In genomic region chr11:47886096-47886495, GRCh38 we compare ENCODE assay signal across 13 cellular contexts. TPM values are rescaled to one million over a fixed set of nuclear protein-coding genes. Genes with fewer than 3 reads are reported as not detected.
DNase-seq lines count a peak whose midpoint lies in the region; ATAC-seq and TF ChIP-seq lines count a peak whose summit lies in the region.
"Had no signal": no experiment of that assay in that cellular context is flagged by ENCODE, and none has a peak within 500 bp of the region (broad histone marks: within the 10 kb centered on the region; RNA-seq: fewer than 3 reads in every experiment).

No MANE protein-coding gene starts in this region.

- H3K4me3 ChIP-seq in left ventricle myocardium inferior (no peak overlapping the region), right atrium auricular region (no peak overlapping the region), hepatocyte (no peak overlapping the region), transverse colon (no peak overlapping the region)
- H3K4me3 ChIP-seq: right lobe of liver, uterus had no signal

- DNase-seq in left ventricle myocardium inferior (no peak), right atrium auricular region (ENCODE audit: low spot score) (no peak), hepatocyte (ENCODE audit: low spot score) (peak; percentile 28), transverse colon (no peak), kidney glomerular epithelial cell (lab: John Stamatoyannopoulos, UW) (no peak)
- no peak for DNase-seq in activated naive CD4-positive, alpha-beta T cell treated with anti-CD3 and anti-CD28 coated beads, Interleukin-2, amount 50 U/mL, for 72 hours (ENCODE audit: low spot score in 2 of 2)
- DNase-seq: foreskin melanocyte, NCI-H510A treated with DMSO at 0.1 percent for 48 hours had no signal

- no peaks in the 10 kb centered on the region for H3K9me3 Mint-ChIP-seq in activated naive CD4-positive, alpha-beta T cell treated with anti-CD3 and anti-CD28 coated beads, Interleukin-2, amount 50 U/mL, for 72 hours

- peak overlapping the region; percentile 2 for H3K27ac ChIP-seq in left ventricle myocardium inferior (replicated peaks)
- H3K27ac ChIP-seq in right atrium auricular region, result no peak overlapping the region
- peak overlapping the region; percentile 6 for H3K27ac ChIP-seq in hepatocyte
- peak overlapping the region; percentile 20 to 43 (median 28) for H3K27ac ChIP-seq in transverse colon
- H3K27ac ChIP-seq: HL-60, right lobe of liver had no signal

- peak overlapping the region; percentile 21 for H2AFZ ChIP-seq in hepatocyte

- no peaks in the 10 kb centered on the region for H3K9me2 ChIP-seq in hepatocyte (replicated peaks; ENCODE audit: insufficient read depth)

- H3K79me2 ChIP-seq in hepatocyte, result no peaks in the 10 kb centered on the region

- H4K20me1 ChIP-seq in hepatocyte (ENCODE audit: insufficient read depth, poor library complexity, severe bottlenecking), result no peaks in the 10 kb centered on the region

- H3K36me3 Mint-ChIP-seq in activated naive CD4-positive, alpha-beta T cell treated with anti-CD3 and anti-CD28 coated beads, Interleukin-2, amount 50 U/mL, for 72 hours, result no peaks in the 10 kb centered on the region

- H3K27me3 ChIP-seq in left ventricle myocardium inferior (ENCODE audit: low read depth), result peaks cover 6% of the 10 kb centered on the region
- H3K27me3 ChIP-seq in right atrium auricular region, result no peaks in the 10 kb centered on the region
- H3K27me3 ChIP-seq in hepatocyte, result no peaks in the 10 kb centered on the region
- H3K27me3 ChIP-seq in transverse colon, result no peaks in the 10 kb centered on the region
- H3K27me3 ChIP-seq: right lobe of liver, uterus had no signal

- no peak overlapping the region for H3K4me2 ChIP-seq in hepatocyte

- TF ChIP-seq EP300 in transverse colon (IDR thresholded peaks at IDR 0.05; ENCODE audit: low read depth), result no peak

- TF ChIP-seq POLR2A in transverse colon (IDR thresholded peaks at IDR 0.05), result no peak

- WGBS in hepatocyte (ENCODE audit: low lambda C conversion rate, missing lambda C conversion rate), result 62% methylated on average over 6 of the region's 6 CpGs
- WGBS in transverse colon (ENCODE audit: low coverage in 1 of 2), 2 donors, result 57 to 66% methylated on average over 6 of the region's 6 CpGs

- H3K4me1 ChIP-seq in left ventricle myocardium inferior (no peaks in the 10 kb centered on the region), right atrium auricular region (no peaks in the 10 kb centered on the region), hepatocyte (ENCODE audit: insufficient read depth) (no peaks in the 10 kb centered on the region), transverse colon (peaks cover 0 to 9% (median 3%) of the 10 kb centered on the region in 4 donors)
- H3K4me1 ChIP-seq: right lobe of liver, uterus had no signal

- in situ Hi-C loops in transverse colon (cut with MboI; ENCODE audit: low pct_ligation_motif_present in 1 of 4, low pct_unique_long_range_greater_than_20kb in 1 of 4, low sequenced_read_pairs in 3 of 4), result no loop called here

- peak in 1 of 2 donors; percentile 69 for ATAC-seq in activated naive CD4-positive, alpha-beta T cell treated with anti-CD3 and anti-CD28 coated beads, Interleukin-2, amount 50 U/mL, for 72 hours
- ATAC-seq in GM19035 (IDR thresholded peaks at IDR 0.05; ENCODE audit: unreplicated experiment), result no peak
- ATAC-seq in GM21423 (IDR thresholded peaks at IDR 0.05; ENCODE audit: unreplicated experiment), result no peak

- H3K27ac Mint-ChIP-seq in activated naive CD4-positive, alpha-beta T cell treated with anti-CD3 and anti-CD28 coated beads, Interleukin-2, amount 50 U/mL, for 72 hours, result peak overlapping the region; percentile 56 to 82

- H3K9me3 ChIP-seq in left ventricle myocardium inferior (replicated peaks), result no peaks in the 10 kb centered on the region
- H3K9me3 ChIP-seq in right atrium auricular region, result no peaks in the 10 kb centered on the region
- no peaks in the 10 kb centered on the region for H3K9me3 ChIP-seq in hepatocyte (ENCODE audit: low read depth)
- H3K9me3 ChIP-seq in transverse colon, result no peaks in the 10 kb centered on the region
- H3K9me3 ChIP-seq: right lobe of liver, uterus had no signal

- TF ChIP-seq CTCF in left ventricle myocardium inferior (IDR thresholded peaks at IDR 0.05; ENCODE audit: borderline replicate concordance) (no peak), right atrium auricular region (IDR thresholded peaks at IDR 0.05) (no peak), hepatocyte (IDR thresholded peaks at IDR 0.05; ENCODE audit: poor library complexity) (no peak), transverse colon (IDR thresholded peaks at IDR 0.05) (no peak)

- intact Hi-C loops in left ventricle myocardium inferior (cut with micrococcal nuclease), result no loop called here
- intact Hi-C loops in transverse colon (cut with DNase I; ENCODE audit: low total_unique reads), result no loop called here

- H3K36me3 ChIP-seq in left ventricle myocardium inferior (no peaks in the 10 kb centered on the region), right atrium auricular region (no peaks in the 10 kb centered on the region), hepatocyte (replicated peaks; ENCODE audit: insufficient read depth, low read depth) (no peaks in the 10 kb centered on the region), transverse colon (no peaks in the 10 kb centered on the region)
- H3K36me3 ChIP-seq: right lobe of liver, uterus had no signal

RNA-seq across cellular contexts. Expression of gene NUP160, which starts 37.9 kb away (rescaled TPM):
- total RNA-seq in left ventricle myocardium inferior (12.8 TPM), right atrium auricular region (10 to 100 TPM in 1 of 2 donors, 1 to 10 TPM in 1; 7.1 to 11.7 TPM), hepatocyte (32.6 and 38.1 TPM in 2 replicates), transverse colon (10 to 100 TPM in 3 of 4 donors, 1 to 10 TPM in 1; 5.6 to 44.6 (median 22.1) TPM)
- total RNA-seq in activated naive CD4-positive, alpha-beta T cell treated with anti-CD3 and anti-CD28 coated beads, Interleukin-2, amount 50 U/mL, for 72 hours, result 10 to 100 TPM; 76.8 to 95.7 TPM
- polyA plus RNA-seq in hepatocyte, result 21.0 and 21.9 TPM in 2 replicates

Comparison
In these comparisons a context has a peak if more than half of its experiments do, and no peak if none do; other contexts are left out.
1. H3K27ac ChIP-seq: peak in left ventricle myocardium inferior (single experiment), hepatocyte (single experiment) and transverse colon (4 of 4); none in right atrium auricular region (0 of 2).